In the genomic region with DNA sequence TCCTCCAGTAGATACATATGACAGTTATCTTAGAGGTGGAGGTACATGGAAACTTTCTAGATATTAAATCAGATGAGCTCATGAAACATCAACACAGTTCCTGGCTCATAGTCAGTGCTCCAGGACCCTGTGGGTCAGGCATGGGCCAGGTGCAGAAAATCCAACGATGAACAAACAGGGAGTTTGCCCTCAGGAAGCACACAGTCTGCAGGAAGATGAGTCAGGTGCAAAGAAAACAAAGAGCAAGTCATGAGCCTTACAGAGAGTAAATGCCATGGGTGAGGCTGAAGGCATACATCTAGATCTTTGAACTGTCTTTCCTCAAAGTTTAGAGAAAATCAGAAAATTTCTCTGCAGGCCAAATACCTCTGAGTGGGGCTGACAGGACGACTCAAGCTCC, we compare ENCODE assay signal across 1 cellular context.
TF ChIP-seq lines count a peak whose summit lies in the region.

No MANE protein-coding gene starts in this region.

TF ChIP-seq in HepG2, 621 proteins besides CTCF, POLR2A, EP300 and RAD21 (continued from another document):
- TF ChIP-seq SP1 (IDR thresholded peaks at IDR 0.05): no peak
- no peak for TF ChIP-seq SP1 (CRISPR knock-in tag; IDR thresholded peaks at IDR 0.05)
- no peak for TF ChIP-seq ZNF552 (CRISPR knock-in tag; IDR thresholded peaks at IDR 0.05; ENCODE audit: borderline replicate concordance)
- TF ChIP-seq GABPB1 (CRISPR knock-in tag; IDR thresholded peaks at IDR 0.05): no peak
- no peak for TF ChIP-seq PHF8 (CRISPR knock-in tag; IDR thresholded peaks at IDR 0.05)
- TF ChIP-seq ZNF616 (CRISPR knock-in tag; IDR thresholded peaks at IDR 0.05; ENCODE audit: low read depth): no peak
- TF ChIP-seq, protein P1, sequence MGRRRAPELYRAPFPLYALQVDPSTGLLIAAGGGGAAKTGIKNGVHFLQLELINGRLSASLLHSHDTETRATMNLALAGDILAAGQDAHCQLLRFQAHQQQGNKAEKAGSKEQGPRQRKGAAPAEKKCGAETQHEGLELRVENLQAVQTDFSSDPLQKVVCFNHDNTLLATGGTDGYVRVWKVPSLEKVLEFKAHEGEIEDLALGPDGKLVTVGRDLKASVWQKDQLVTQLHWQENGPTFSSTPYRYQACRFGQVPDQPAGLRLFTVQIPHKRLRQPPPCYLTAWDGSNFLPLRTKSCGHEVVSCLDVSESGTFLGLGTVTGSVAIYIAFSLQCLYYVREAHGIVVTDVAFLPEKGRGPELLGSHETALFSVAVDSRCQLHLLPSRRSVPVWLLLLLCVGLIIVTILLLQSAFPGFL (CRISPR knock-in tag; IDR thresholded peaks at IDR 0.05): no peak
- TF ChIP-seq NFYB (CRISPR knock-in tag; IDR thresholded peaks at IDR 0.05): no peak
- no peak for TF ChIP-seq NFE2 (CRISPR knock-in tag; IDR thresholded peaks at IDR 0.05)
- TF ChIP-seq TAF15 (IDR thresholded peaks at IDR 0.05; ENCODE audit: low read depth, low read length, poor library complexity, severe bottlenecking): no peak
- no peak for TF ChIP-seq ZNF468 (CRISPR knock-in tag; IDR thresholded peaks at IDR 0.05)
- TF ChIP-seq, protein P2, sequence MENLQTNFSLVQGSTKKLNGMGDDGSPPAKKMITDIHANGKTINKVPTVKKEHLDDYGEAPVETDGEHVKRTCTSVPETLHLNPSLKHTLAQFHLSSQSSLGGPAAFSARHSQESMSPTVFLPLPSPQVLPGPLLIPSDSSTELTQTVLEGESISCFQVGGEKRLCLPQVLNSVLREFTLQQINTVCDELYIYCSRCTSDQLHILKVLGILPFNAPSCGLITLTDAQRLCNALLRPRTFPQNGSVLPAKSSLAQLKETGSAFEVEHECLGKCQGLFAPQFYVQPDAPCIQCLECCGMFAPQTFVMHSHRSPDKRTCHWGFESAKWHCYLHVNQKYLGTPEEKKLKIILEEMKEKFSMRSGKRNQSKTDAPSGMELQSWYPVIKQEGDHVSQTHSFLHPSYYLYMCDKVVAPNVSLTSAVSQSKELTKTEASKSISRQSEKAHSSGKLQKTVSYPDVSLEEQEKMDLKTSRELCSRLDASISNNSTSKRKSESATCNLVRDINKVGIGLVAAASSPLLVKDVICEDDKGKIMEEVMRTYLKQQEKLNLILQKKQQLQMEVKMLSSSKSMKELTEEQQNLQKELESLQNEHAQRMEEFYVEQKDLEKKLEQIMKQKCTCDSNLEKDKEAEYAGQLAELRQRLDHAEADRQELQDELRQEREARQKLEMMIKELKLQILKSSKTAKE (CRISPR knock-in tag; IDR thresholded peaks at IDR 0.05; ENCODE audit: borderline replicate concordance): no peak
- TF ChIP-seq ARID2 (CRISPR knock-in tag; IDR thresholded peaks at IDR 0.05; ENCODE audit: borderline replicate concordance): no peak
- no peak for TF ChIP-seq ATF1 (CRISPR knock-in tag; IDR thresholded peaks at IDR 0.05)
- TF ChIP-seq, protein P3, sequence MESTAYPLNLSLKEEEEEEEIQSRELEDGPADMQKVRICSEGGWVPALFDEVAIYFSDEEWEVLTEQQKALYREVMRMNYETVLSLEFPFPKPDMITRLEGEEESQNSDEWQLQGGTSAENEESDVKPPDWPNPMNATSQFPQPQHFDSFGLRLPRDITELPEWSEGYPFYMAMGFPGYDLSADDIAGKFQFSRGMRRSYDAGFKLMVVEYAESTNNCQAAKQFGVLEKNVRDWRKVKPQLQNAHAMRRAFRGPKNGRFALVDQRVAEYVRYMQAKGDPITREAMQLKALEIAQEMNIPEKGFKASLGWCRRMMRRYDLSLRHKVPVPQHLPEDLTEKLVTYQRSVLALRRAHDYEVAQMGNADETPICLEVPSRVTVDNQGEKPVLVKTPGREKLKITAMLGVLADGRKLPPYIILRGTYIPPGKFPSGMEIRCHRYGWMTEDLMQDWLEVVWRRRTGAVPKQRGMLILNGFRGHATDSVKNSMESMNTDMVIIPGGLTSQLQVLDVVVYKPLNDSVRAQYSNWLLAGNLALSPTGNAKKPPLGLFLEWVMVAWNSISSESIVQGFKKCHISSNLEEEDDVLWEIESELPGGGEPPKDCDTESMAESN (CRISPR knock-in tag; conservative IDR thresholded peaks at IDR 0.05): peak; percentile 100
- no peak for TF ChIP-seq FOXA1 (IDR thresholded peaks at IDR 0.05)
- peak; percentile 71 for TF ChIP-seq FOXA1 (CRISPR knock-in tag; IDR thresholded peaks at IDR 0.05)
- no peak for TF ChIP-seq NCOA5 (CRISPR knock-in tag; IDR thresholded peaks at IDR 0.05)
- no peak for TF ChIP-seq RXRB (CRISPR knock-in tag; IDR thresholded peaks at IDR 0.05; ENCODE audit: borderline replicate concordance)
- TF ChIP-seq MED1 (CRISPR knock-in tag; IDR thresholded peaks at IDR 0.05): peak; percentile 47
- TF ChIP-seq, protein P4, sequence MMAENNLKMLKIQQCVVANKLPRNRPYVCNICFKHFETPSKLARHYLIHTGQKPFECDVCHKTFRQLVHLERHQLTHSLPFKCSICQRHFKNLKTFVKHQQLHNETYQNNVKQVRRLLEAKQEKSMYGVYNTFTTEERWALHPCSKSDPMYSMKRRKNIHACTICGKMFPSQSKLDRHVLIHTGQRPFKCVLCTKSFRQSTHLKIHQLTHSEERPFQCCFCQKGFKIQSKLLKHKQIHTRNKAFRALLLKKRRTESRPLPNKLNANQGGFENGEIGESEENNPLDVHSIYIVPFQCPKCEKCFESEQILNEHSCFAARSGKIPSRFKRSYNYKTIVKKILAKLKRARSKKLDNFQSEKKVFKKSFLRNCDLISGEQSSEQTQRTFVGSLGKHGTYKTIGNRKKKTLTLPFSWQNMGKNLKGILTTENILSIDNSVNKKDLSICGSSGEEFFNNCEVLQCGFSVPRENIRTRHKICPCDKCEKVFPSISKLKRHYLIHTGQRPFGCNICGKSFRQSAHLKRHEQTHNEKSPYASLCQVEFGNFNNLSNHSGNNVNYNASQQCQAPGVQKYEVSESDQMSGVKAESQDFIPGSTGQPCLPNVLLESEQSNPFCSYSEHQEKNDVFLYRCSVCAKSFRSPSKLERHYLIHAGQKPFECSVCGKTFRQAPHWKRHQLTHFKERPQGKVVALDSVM (CRISPR knock-in tag; IDR thresholded peaks at IDR 0.05): no peak
- TF ChIP-seq, protein P5, sequence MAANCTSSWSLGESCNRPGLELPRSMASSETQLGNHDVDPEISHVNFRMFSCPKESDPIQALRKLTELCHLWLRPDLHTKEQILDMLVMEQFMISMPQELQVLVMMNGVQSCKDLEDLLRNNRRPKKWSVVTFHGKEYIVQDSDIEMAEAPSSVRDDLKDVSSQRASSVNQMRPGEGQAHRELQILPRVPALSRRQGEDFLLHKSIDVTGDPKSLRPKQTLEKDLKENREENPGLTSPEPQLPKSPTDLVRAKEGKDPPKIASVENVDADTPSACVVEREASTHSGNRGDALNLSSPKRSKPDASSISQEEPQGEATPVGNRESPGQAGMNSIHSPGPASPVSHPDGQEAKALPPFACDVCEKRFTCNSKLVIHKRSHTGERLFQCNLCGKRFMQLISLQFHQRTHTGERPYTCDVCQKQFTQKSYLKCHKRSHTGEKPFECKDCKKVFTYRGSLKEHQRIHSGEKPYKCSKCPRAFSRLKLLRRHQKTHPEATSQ (CRISPR knock-in tag; IDR thresholded peaks at IDR 0.05; ENCODE audit: borderline replicate concordance): no peak
- TF ChIP-seq ZNF441 (CRISPR knock-in tag; IDR thresholded peaks at IDR 0.05; ENCODE audit: borderline replicate concordance): no peak
- TF ChIP-seq, protein P6, sequence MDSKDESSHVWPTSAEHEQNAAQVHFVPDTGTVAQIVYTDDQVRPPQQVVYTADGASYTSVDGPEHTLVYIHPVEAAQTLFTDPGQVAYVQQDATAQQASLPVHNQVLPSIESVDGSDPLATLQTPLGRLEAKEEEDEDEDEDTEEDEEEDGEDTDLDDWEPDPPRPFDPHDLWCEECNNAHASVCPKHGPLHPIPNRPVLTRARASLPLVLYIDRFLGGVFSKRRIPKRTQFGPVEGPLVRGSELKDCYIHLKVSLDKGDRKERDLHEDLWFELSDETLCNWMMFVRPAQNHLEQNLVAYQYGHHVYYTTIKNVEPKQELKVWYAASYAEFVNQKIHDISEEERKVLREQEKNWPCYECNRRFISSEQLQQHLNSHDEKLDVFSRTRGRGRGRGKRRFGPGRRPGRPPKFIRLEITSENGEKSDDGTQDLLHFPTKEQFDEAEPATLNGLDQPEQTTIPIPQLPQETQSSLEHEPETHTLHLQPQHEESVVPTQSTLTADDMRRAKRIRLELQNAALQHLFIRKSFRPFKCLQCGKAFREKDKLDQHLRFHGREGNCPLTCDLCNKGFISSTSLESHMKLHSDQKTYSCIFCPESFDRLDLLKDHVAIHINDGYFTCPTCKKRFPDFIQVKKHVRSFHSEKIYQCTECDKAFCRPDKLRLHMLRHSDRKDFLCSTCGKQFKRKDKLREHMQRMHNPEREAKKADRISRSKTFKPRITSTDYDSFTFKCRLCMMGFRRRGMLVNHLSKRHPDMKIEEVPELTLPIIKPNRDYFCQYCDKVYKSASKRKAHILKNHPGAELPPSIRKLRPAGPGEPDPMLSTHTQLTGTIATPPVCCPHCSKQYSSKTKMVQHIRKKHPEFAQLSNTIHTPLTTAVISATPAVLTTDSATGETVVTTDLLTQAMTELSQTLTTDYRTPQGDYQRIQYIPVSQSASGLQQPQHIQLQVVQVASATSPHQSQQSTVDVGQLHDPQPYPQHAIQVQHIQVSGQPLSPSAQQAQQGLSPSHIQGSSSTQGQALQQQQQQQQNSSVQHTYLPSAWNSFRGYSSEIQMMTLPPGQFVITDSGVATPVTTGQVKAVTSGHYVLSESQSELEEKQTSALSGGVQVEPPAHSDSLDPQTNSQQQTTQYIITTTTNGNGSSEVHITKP (CRISPR knock-in tag; IDR thresholded peaks at IDR 0.05; ENCODE audit: low read depth): no peak
- no peak for TF ChIP-seq ONECUT2 (CRISPR knock-in tag; IDR thresholded peaks at IDR 0.05)
- TF ChIP-seq ZSCAN25 (CRISPR knock-in tag; IDR thresholded peaks at IDR 0.05): no peak
- TF ChIP-seq ZNF136 (CRISPR knock-in tag; IDR thresholded peaks at IDR 0.05; ENCODE audit: low read depth): no peak
- no peak for TF ChIP-seq ZNF296 (CRISPR knock-in tag; conservative IDR thresholded peaks at IDR 0.05)
- TF ChIP-seq IRX3 (CRISPR knock-in tag; IDR thresholded peaks at IDR 0.05; ENCODE audit: borderline replicate concordance, low read depth): no peak
- TF ChIP-seq ZMAT3 (CRISPR knock-in tag; conservative IDR thresholded peaks at IDR 0.05): no peak
- TF ChIP-seq GTF2F1 (IDR thresholded peaks at IDR 0.05; ENCODE audit: low read length): no peak
- no peak; the same call in 1 of the 2 replicates for TF ChIP-seq FOXO1 (CRISPR knock-in tag; IDR thresholded peaks at IDR 0.05)
- TF ChIP-seq, protein P7, sequence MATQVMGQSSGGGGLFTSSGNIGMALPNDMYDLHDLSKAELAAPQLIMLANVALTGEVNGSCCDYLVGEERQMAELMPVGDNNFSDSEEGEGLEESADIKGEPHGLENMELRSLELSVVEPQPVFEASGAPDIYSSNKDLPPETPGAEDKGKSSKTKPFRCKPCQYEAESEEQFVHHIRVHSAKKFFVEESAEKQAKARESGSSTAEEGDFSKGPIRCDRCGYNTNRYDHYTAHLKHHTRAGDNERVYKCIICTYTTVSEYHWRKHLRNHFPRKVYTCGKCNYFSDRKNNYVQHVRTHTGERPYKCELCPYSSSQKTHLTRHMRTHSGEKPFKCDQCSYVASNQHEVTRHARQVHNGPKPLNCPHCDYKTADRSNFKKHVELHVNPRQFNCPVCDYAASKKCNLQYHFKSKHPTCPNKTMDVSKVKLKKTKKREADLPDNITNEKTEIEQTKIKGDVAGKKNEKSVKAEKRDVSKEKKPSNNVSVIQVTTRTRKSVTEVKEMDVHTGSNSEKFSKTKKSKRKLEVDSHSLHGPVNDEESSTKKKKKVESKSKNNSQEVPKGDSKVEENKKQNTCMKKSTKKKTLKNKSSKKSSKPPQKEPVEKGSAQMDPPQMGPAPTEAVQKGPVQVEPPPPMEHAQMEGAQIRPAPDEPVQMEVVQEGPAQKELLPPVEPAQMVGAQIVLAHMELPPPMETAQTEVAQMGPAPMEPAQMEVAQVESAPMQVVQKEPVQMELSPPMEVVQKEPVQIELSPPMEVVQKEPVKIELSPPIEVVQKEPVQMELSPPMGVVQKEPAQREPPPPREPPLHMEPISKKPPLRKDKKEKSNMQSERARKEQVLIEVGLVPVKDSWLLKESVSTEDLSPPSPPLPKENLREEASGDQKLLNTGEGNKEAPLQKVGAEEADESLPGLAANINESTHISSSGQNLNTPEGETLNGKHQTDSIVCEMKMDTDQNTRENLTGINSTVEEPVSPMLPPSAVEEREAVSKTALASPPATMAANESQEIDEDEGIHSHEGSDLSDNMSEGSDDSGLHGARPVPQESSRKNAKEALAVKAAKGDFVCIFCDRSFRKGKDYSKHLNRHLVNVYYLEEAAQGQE (IDR thresholded peaks at IDR 0.05; ENCODE audit: borderline replicate concordance in 1 of 2, low read depth in 1 of 2, low read length in 2 of 2): no peak
- TF ChIP-seq, protein P8, sequence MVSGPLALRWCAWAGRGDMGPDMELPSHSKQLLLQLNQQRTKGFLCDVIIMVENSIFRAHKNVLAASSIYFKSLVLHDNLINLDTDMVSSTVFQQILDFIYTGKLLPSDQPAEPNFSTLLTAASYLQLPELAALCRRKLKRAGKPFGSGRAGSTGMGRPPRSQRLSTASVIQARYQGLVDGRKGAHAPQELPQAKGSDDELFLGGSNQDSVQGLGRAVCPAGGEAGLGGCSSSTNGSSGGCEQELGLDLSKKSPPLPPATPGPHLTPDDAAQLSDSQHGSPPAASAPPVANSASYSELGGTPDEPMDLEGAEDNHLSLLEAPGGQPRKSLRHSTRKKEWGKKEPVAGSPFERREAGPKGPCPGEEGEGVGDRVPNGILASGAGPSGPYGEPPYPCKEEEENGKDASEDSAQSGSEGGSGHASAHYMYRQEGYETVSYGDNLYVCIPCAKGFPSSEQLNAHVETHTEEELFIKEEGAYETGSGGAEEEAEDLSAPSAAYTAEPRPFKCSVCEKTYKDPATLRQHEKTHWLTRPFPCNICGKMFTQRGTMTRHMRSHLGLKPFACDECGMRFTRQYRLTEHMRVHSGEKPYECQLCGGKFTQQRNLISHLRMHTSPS (CRISPR knock-in tag; IDR thresholded peaks at IDR 0.05; ENCODE audit: low read depth): no peak
- TF ChIP-seq, protein P9, sequence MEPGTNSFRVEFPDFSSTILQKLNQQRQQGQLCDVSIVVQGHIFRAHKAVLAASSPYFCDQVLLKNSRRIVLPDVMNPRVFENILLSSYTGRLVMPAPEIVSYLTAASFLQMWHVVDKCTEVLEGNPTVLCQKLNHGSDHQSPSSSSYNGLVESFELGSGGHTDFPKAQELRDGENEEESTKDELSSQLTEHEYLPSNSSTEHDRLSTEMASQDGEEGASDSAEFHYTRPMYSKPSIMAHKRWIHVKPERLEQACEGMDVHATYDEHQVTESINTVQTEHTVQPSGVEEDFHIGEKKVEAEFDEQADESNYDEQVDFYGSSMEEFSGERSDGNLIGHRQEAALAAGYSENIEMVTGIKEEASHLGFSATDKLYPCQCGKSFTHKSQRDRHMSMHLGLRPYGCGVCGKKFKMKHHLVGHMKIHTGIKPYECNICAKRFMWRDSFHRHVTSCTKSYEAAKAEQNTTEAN (CRISPR knock-in tag; conservative IDR thresholded peaks at IDR 0.05): no peak
- TF ChIP-seq PCBP1 (IDR thresholded peaks at IDR 0.05; ENCODE audit: borderline replicate concordance, low read depth, low read length): no peak
- TF ChIP-seq ATM (IDR thresholded peaks at IDR 0.05; ENCODE audit: borderline replicate concordance): no peak
- no peak for TF ChIP-seq ZNF253 (CRISPR knock-in tag; IDR thresholded peaks at IDR 0.05; ENCODE audit: borderline replicate concordance)
